ENCODE assay signal across 1 cellular context in genomic region chr7:87219545-87220025, GRCh38.
TF ChIP-seq lines count a peak whose summit lies in the region.

TSS of gene TMEM243 (minus strand) at chr7:87219732. CDS start at chr7:87219503, 229 bp downstream.

TF ChIP-seq in GM12878, 131 proteins besides CTCF, POLR2A, EP300 and RAD21 (continued from another document and continues in another):
- TF ChIP-seq, protein P1, sequence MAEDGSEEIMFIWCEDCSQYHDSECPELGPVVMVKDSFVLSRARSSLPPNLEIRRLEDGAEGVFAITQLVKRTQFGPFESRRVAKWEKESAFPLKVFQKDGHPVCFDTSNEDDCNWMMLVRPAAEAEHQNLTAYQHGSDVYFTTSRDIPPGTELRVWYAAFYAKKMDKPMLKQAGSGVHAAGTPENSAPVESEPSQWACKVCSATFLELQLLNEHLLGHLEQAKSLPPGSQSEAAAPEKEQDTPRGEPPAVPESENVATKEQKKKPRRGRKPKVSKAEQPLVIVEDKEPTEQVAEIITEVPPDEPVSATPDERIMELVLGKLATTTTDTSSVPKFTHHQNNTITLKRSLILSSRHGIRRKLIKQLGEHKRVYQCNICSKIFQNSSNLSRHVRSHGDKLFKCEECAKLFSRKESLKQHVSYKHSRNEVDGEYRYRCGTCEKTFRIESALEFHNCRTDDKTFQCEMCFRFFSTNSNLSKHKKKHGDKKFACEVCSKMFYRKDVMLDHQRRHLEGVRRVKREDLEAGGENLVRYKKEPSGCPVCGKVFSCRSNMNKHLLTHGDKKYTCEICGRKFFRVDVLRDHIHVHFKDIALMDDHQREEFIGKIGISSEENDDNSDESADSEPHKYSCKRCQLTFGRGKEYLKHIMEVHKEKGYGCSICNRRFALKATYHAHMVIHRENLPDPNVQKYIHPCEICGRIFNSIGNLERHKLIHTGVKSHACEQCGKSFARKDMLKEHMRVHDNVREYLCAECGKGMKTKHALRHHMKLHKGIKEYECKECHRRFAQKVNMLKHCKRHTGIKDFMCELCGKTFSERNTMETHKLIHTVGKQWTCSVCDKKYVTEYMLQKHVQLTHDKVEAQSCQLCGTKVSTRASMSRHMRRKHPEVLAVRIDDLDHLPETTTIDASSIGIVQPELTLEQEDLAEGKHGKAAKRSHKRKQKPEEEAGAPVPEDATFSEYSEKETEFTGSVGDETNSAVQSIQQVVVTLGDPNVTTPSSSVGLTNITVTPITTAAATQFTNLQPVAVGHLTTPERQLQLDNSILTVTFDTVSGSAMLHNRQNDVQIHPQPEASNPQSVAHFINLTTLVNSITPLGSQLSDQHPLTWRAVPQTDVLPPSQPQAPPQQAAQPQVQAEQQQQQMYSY (CRISPR knock-in tag; IDR thresholded peaks at IDR 0.05): no peak
- TF ChIP-seq, protein P2, sequence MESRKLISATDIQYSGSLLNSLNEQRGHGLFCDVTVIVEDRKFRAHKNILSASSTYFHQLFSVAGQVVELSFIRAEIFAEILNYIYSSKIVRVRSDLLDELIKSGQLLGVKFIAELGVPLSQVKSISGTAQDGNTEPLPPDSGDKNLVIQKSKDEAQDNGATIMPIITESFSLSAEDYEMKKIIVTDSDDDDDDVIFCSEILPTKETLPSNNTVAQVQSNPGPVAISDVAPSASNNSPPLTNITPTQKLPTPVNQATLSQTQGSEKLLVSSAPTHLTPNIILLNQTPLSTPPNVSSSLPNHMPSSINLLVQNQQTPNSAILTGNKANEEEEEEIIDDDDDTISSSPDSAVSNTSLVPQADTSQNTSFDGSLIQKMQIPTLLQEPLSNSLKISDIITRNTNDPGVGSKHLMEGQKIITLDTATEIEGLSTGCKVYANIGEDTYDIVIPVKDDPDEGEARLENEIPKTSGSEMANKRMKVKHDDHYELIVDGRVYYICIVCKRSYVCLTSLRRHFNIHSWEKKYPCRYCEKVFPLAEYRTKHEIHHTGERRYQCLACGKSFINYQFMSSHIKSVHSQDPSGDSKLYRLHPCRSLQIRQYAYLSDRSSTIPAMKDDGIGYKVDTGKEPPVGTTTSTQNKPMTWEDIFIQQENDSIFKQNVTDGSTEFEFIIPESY (IDR thresholded peaks at IDR 0.05): no peak
- TF ChIP-seq ZSCAN29 (IDR thresholded peaks at IDR 0.05): no peak
- TF ChIP-seq NR2F1 (conservative IDR thresholded peaks at IDR 0.05): no peak; the same call in none of the 2 replicates
- no peak for TF ChIP-seq FOS (IDR thresholded peaks at IDR 0.05; ENCODE audit: borderline replicate concordance, extremely low read depth, insufficient read length)
- no peak for TF ChIP-seq HDAC6 (IDR thresholded peaks at IDR 0.05; ENCODE audit: unreplicated experiment)
- TF ChIP-seq MEF2A (IDR thresholded peaks at IDR 0.05; ENCODE audit: insufficient read depth, low read depth, low read length): peak; percentile 83
- no peak; the same call in 1 of the 2 replicates for TF ChIP-seq ZNF217 (IDR thresholded peaks at IDR 0.05)
- TF ChIP-seq IKZF2 (IDR thresholded peaks at IDR 0.05): peak; percentile 87 to 88
- TF ChIP-seq WRNIP1 (IDR thresholded peaks at IDR 0.05; ENCODE audit: borderline replicate concordance, low read depth, low read length): no peak
- no peak for TF ChIP-seq ATF2 (IDR thresholded peaks at IDR 0.05; ENCODE audit: low read length)
- no peak for TF ChIP-seq PAX8 (IDR thresholded peaks at IDR 0.05)
- no peak for TF ChIP-seq NRF1 (conservative IDR thresholded peaks at IDR 0.05; ENCODE audit: low read depth, low read length)
- TF ChIP-seq CHD1 (IDR thresholded peaks at IDR 0.05; ENCODE audit: low read depth, low read length): no peak
- TF ChIP-seq DPF2 (IDR thresholded peaks at IDR 0.05): peak; percentile 91
- TF ChIP-seq NR2C1 (IDR thresholded peaks at IDR 0.05): no peak
- TF ChIP-seq ZBED1 (IDR thresholded peaks at IDR 0.05; ENCODE audit: borderline replicate concordance): peak; percentile 26; the same call in 1 of the 2 replicates
- TF ChIP-seq MXI1 (IDR thresholded peaks at IDR 0.05; ENCODE audit: low read depth, low read length): peak; percentile 86
- TF ChIP-seq, protein P3, sequence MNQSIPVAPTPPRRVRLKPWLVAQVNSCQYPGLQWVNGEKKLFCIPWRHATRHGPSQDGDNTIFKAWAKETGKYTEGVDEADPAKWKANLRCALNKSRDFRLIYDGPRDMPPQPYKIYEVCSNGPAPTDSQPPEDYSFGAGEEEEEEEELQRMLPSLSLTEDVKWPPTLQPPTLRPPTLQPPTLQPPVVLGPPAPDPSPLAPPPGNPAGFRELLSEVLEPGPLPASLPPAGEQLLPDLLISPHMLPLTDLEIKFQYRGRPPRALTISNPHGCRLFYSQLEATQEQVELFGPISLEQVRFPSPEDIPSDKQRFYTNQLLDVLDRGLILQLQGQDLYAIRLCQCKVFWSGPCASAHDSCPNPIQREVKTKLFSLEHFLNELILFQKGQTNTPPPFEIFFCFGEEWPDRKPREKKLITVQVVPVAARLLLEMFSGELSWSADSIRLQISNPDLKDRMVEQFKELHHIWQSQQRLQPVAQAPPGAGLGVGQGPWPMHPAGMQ (IDR thresholded peaks at IDR 0.05; ENCODE audit: borderline replicate concordance): no peak
- peak; percentile 8 to 39; a peak in 1 of 4 replicates for TF ChIP-seq SRF (IDR thresholded peaks at IDR 0.05; ENCODE audit: low read depth in 2 of 2, low read length in 2 of 2)
- no peak for TF ChIP-seq NR2C2 (IDR thresholded peaks at IDR 0.05; ENCODE audit: borderline replicate concordance, control insufficient read depth, insufficient read length, low read depth)
- TF ChIP-seq, protein P4, sequence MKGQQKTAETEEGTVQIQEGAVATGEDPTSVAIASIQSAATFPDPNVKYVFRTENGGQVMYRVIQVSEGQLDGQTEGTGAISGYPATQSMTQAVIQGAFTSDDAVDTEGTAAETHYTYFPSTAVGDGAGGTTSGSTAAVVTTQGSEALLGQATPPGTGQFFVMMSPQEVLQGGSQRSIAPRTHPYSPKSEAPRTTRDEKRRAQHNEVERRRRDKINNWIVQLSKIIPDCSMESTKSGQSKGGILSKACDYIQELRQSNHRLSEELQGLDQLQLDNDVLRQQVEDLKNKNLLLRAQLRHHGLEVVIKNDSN (IDR thresholded peaks at IDR 0.05; ENCODE audit: borderline replicate concordance, extremely low read length, insufficient read depth, low read depth, low read length): no peak
- no peak for TF ChIP-seq BCLAF1 (IDR thresholded peaks at IDR 0.05)
- TF ChIP-seq ZBTB4 (CRISPR knock-in tag; IDR thresholded peaks at IDR 0.05): no peak
- TF ChIP-seq, protein P5, sequence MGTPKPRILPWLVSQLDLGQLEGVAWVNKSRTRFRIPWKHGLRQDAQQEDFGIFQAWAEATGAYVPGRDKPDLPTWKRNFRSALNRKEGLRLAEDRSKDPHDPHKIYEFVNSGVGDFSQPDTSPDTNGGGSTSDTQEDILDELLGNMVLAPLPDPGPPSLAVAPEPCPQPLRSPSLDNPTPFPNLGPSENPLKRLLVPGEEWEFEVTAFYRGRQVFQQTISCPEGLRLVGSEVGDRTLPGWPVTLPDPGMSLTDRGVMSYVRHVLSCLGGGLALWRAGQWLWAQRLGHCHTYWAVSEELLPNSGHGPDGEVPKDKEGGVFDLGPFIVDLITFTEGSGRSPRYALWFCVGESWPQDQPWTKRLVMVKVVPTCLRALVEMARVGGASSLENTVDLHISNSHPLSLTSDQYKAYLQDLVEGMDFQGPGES (IDR thresholded peaks at IDR 0.05): no peak
- TF ChIP-seq CEBPB (IDR thresholded peaks at IDR 0.05; ENCODE audit: borderline replicate concordance in 1 of 2, low read depth in 2 of 2, low read length in 2 of 2): no peak
- TF ChIP-seq CREM (IDR thresholded peaks at IDR 0.05; ENCODE audit: low read depth): peak; percentile 84
- no peak for TF ChIP-seq RFX5 (IDR thresholded peaks at IDR 0.05; ENCODE audit: low read depth, low read length)
- TF ChIP-seq SMARCA5 (IDR thresholded peaks at IDR 0.05): no peak
- no peak for TF ChIP-seq CBFB (IDR thresholded peaks at IDR 0.05; ENCODE audit: low read depth)
- no peak for TF ChIP-seq EZH2 (IDR thresholded peaks at IDR 0.05; ENCODE audit: borderline replicate concordance, control insufficient read depth, low read depth, low read length)
- no peak for TF ChIP-seq SUPT20H (IDR thresholded peaks at IDR 0.05; ENCODE audit: borderline replicate concordance, control insufficient read depth, low read depth, low read length)
- TF ChIP-seq, protein P6, sequence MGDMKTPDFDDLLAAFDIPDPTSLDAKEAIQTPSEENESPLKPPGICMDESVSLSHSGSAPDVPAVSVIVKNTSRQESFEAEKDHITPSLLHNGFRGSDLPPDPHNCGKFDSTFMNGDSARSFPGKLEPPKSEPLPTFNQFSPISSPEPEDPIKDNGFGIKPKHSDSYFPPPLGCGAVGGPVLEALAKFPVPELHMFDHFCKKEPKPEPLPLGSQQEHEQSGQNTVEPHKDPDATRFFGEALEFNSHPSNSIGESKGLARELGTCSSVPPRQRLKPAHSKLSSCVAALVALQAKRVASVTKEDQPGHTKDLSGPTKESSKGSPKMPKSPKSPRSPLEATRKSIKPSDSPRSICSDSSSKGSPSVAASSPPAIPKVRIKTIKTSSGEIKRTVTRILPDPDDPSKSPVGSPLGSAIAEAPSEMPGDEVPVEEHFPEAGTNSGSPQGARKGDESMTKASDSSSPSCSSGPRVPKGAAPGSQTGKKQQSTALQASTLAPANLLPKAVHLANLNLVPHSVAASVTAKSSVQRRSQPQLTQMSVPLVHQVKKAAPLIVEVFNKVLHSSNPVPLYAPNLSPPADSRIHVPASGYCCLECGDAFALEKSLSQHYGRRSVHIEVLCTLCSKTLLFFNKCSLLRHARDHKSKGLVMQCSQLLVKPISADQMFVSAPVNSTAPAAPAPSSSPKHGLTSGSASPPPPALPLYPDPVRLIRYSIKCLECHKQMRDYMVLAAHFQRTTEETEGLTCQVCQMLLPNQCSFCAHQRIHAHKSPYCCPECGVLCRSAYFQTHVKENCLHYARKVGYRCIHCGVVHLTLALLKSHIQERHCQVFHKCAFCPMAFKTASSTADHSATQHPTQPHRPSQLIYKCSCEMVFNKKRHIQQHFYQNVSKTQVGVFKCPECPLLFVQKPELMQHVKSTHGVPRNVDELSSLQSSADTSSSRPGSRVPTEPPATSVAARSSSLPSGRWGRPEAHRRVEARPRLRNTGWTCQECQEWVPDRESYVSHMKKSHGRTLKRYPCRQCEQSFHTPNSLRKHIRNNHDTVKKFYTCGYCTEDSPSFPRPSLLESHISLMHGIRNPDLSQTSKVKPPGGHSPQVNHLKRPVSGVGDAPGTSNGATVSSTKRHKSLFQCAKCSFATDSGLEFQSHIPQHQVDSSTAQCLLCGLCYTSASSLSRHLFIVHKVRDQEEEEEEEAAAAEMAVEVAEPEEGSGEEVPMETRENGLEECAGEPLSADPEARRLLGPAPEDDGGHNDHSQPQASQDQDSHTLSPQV (IDR thresholded peaks at IDR 0.05): no peak
